ENCODE assay signal across 8 cellular contexts in the genomic region with DNA sequence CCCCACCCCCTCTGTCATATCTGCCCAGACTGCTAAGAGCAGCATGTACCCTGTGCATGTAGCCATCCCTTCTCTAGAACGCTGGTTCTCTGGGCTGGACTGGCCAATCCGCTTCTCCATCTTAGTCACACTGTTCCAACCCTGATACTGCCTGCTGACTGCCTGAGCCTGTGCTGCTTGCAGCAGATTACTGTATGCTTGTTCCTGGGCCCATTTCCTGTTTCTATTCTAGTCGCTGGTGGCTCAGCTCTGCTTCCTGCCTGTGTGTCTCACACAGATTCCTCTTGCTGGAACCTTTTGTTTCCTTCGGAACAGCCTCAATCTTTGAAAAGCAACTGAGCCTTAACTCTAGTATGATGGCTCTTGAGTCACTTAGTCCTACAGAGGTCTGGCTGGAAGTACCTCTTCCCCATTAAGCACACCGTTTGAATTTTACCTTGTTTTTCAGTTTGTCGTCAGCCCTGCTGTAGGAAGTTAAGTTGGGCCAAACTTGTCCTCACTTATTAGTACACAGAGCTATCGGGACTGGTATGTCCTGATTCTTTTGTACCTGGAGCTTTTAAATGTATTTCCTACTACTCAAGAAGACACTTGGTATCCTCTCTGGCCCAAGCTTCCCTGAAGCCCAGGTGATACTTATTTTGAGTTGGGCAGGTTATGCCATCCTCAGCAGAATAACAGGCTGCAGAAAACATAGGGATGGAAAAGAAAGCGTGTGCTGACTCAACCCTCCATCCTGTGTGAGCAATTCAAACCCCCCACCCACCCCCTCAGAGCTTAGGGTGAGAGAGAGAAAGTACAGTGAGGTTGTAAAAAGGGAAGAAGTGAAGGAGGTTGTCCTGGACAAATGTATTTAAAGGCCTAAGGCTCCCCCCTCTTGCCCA.
DNase-seq lines count a peak whose midpoint lies in the region; ATAC-seq lines count a peak whose summit lies in the region.

No MANE protein-coding gene starts in this region.

- peaks cover 93% of the 10 kb centered on the region for H3K36me3 ChIP-seq in KOPT-K1 (ENCODE audit: insufficient read depth, low read length)

- ATAC-seq in GM21723 (IDR thresholded peaks at IDR 0.05; ENCODE audit: unreplicated experiment), result peak; percentile 92

- DNase-seq in ELF-1 (ENCODE audit: low read depth, low spot score) (peak; percentile 69), UCSD-AML1 (lab: John Stamatoyannopoulos, UW; ENCODE audit: unreplicated experiment) (peak; percentile 84), brain pericyte (ENCODE audit: low read depth, low spot score) (peak; percentile 47), inferior parietal cortex (ENCODE audit: extremely low spot score) (peak; percentile 76), NCI-H524 treated with DMSO at 0.1 percent for 48 hours (lab: John Stamatoyannopoulos, UW) (no peak)
- peak; percentile 48 to 71 for DNase-seq in stimulated activated CD4-positive, alpha-beta T cell treated with anti-CD3 and anti-CD28 coated beads, Interleukin-1b, Interleukin-23, amount 100 ng/mL, for 4 hours (ENCODE audit: low read depth in 2 of 2)

- H3K27ac ChIP-seq in KOPT-K1 (ENCODE audit: low read depth, low read length, poor library complexity, severe bottlenecking), result peak overlapping the region; percentile 70

- no peaks in the 10 kb centered on the region for H3K9me3 ChIP-seq in KOPT-K1 (ENCODE audit: insufficient read depth, low read length, poor library complexity, severe bottlenecking)
